Comparison of ENCODE assay signal across 13 cellular contexts in genomic region chr13:102726430-102726829, GRCh38. TPM values are rescaled to one million over a fixed set of nuclear protein-coding genes. Genes with fewer than 3 reads are reported as not detected.
DNase-seq lines count a peak whose midpoint lies in the region; ATAC-seq, FAIRE-seq and TF ChIP-seq lines count a peak whose summit lies in the region.
"Had no signal": no experiment of that assay in that cellular context is flagged by ENCODE, and none has a peak within 500 bp of the region (broad histone marks: within the 10 kb centered on the region; RNA-seq: fewer than 3 reads in every experiment).

No MANE protein-coding gene starts in this region.

- TF ChIP-seq CTCF in foreskin keratinocyte (conservative IDR thresholded peaks at IDR 0.05): peak; percentile 54
- TF ChIP-seq CTCF in left lung (IDR thresholded peaks at IDR 0.05): no peak

- peak; percentile 47 for FAIRE-seq in GM12891 (lab: Jason Lieb, UNC)
- FAIRE-seq: G401.6 had no signal

- no peaks in the 10 kb centered on the region for H3K9me3 ChIP-seq in left lung
- H3K9me3 ChIP-seq: SJCRH30 had no signal

- DNase-seq in GM12891 (ENCODE audit: insufficient read length, low spot score) (no peak), RKO (ENCODE audit: low spot score) (peak; percentile 25), foreskin keratinocyte (peak in 1 of 2 donors; percentile 41), putamen (ENCODE audit: low spot score) (no peak), left lung (no peak)
- DNase-seq: glutamatergic neuron, SJCRH30 had no signal

- intact Hi-C loops in left lung (cut with DNase I): no loop called here

- peaks cover 2% of the 10 kb centered on the region for H3K4me1 ChIP-seq in foreskin keratinocyte
- H3K4me1 ChIP-seq in left lung: no peaks in the 10 kb centered on the region
- H3K4me1 ChIP-seq: SJCRH30 had no signal

- TF ChIP-seq POLR2A in GM12891 (IDR thresholded peaks at IDR 0.05; ENCODE audit: low read depth, low read length): no peak

- no peak overlapping the region for H3K4me3 ChIP-seq in left lung
- H3K4me3 ChIP-seq: cardiac muscle cell, SJCRH30 had no signal

- peak; percentile 52 for ATAC-seq in HG02884 (IDR thresholded peaks at IDR 0.05; ENCODE audit: unreplicated experiment)
- no peak for ATAC-seq in foreskin keratinocyte
- no peak for ATAC-seq in GM19023 (IDR thresholded peaks at IDR 0.05; ENCODE audit: unreplicated experiment)
- ATAC-seq in left lung: no peak
- ATAC-seq: sciatic nerve had no signal

- H3K27ac ChIP-seq in foreskin keratinocyte (no peak overlapping the region), left lung (no peak overlapping the region)
- H3K27ac ChIP-seq: cardiac muscle cell, SJCRH30 had no signal

- H3K27me3 ChIP-seq in foreskin keratinocyte (peaks cover 20% of the 10 kb centered on the region), left lung (no peaks in the 10 kb centered on the region)
- H3K27me3 ChIP-seq: SJCRH30 had no signal

- H3K36me3 ChIP-seq in left lung: no peaks in the 10 kb centered on the region
- H3K36me3 ChIP-seq: cardiac muscle cell, SJCRH30 had no signal

TF ChIP-seq in GM12891, 5 proteins besides CTCF, POLR2A, EP300 and RAD21:
- TF ChIP-seq TAF1 (IDR thresholded peaks at IDR 0.05; ENCODE audit: low read depth, low read length) (no peak), PAX5 (IDR thresholded peaks at IDR 0.05; ENCODE audit: insufficient read depth, low read length, severe bottlenecking) (no peak), POU2F2 (IDR thresholded peaks at IDR 0.05; ENCODE audit: low read depth, low read length) (no peak), POLR2AphosphoS5 (IDR thresholded peaks at IDR 0.05; ENCODE audit: low read depth, low read length) (no peak), SPI1 (IDR thresholded peaks at IDR 0.05; ENCODE audit: low read depth, low read length) (no peak)

RNA-seq across cellular contexts. Expression of gene METTL21C, which starts 31.6 kb away (rescaled TPM):
- not detected for polyA plus RNA-seq in GM12891 (2012; ENCODE audit: low read depth, missing spikeins)
- total RNA-seq in foreskin keratinocyte: not detected in 2 replicates
- not detected in 2 replicates for polyA plus RNA-seq in foreskin keratinocyte
- total RNA-seq in left lung: not detected
- total RNA-seq: cardiac muscle cell, LHCN-M2, sciatic nerve, SJCRH30 had no signal
- polyA plus RNA-seq: cardiac muscle cell had no signal

RNA-seq across cellular contexts. Expression of gene TEX30, which starts 47.2 kb away (rescaled TPM):
- 12.8 TPM for polyA plus RNA-seq in GM12891 (2012; ENCODE audit: low read depth, missing spikeins)
- total RNA-seq in foreskin keratinocyte (21.6 and 23.0 TPM in 2 replicates), left lung (10 to 100 TPM in 1 of 2 donors, 1 to 10 TPM in 1; 7.1 to 10.4 TPM)
- polyA plus RNA-seq in foreskin keratinocyte: 21.8 and 26.9 TPM in 2 replicates
